Comparison of ENCODE assay signal across 18 cellular contexts in genomic region chr2:129891341-129892320, GRCh38.
"Had no signal": no experiment of that assay in that cellular context is flagged by ENCODE, and none has a peak within 500 bp of the region (broad histone marks: within the 10 kb centered on the region; RNA-seq: fewer than 3 reads in every experiment).

No MANE protein-coding gene starts in this region.

- H3K27ac Mint-ChIP-seq: activated CD4-positive, alpha-beta memory T cell treated with anti-CD3 and anti-CD28 coated beads for 36 hours; activated CD8-positive, alpha-beta memory T cell treated with anti-CD3 and anti-CD28 coated beads, Interleukin-2, amount 10 ng/mL, durations not matched to agents 7 days and 5 days; memory B cell; natural killer cell treated with Interleukin-12 subunit alpha and Interleukin-12 subunit beta and Interleukin-15 and Interleukin-18, amount 100 ng/mL, for 72 hours; stimulated activated effector memory CD8-positive, alpha-beta T cell treated with anti-CD3 and anti-CD28 coated beads, Interleukin-12 subunit alpha, Interleukin-12 subunit beta, amount 100 ng/mL, for 72 hours had no signal

- H3K4me3 ChIP-seq: cardiac muscle cell, dorsolateral prefrontal cortex, gastroesophageal sphincter, heart right ventricle, left ventricle myocardium inferior, ovary, transverse colon had no signal

- H3K36me3 Mint-ChIP-seq: activated CD4-positive, alpha-beta memory T cell treated with anti-CD3 and anti-CD28 coated beads for 36 hours; activated CD8-positive, alpha-beta memory T cell treated with anti-CD3 and anti-CD28 coated beads, Interleukin-2, amount 10 ng/mL, durations not matched to agents 7 days and 5 days; memory B cell; natural killer cell treated with Interleukin-12 subunit alpha and Interleukin-12 subunit beta and Interleukin-15 and Interleukin-18, amount 100 ng/mL, for 72 hours; stimulated activated effector memory CD8-positive, alpha-beta T cell treated with anti-CD3 and anti-CD28 coated beads, Interleukin-12 subunit alpha, Interleukin-12 subunit beta, amount 100 ng/mL, for 72 hours had no signal

- H3K36me3 ChIP-seq: cardiac muscle cell, gastroesophageal sphincter, heart right ventricle, left ventricle myocardium inferior, ovary, transverse colon had no signal

- H3K9me3 ChIP-seq: gastroesophageal sphincter, heart right ventricle, left ventricle myocardium inferior, ovary, transverse colon had no signal

- DNase-seq: activated CD4-positive, alpha-beta memory T cell treated with anti-CD3 and anti-CD28 coated beads for 36 hours; activated CD4-positive, alpha-beta T cell treated with anti-CD3 and anti-CD28 coated beads for 1 hour; activated CD8-positive, alpha-beta memory T cell treated with anti-CD3 and anti-CD28 coated beads, Interleukin-2, amount 10 ng/mL, durations not matched to agents 7 days and 5 days; activated naive CD4-positive, alpha-beta T cell treated with anti-CD3 and anti-CD28 coated beads, Interleukin-2, amount 50 U/mL, for 16 hours; activated T-cell treated with anti-CD3 and anti-CD28 coated beads, Interleukin-2, amount 50 U/mL, for 1 hour; dorsolateral prefrontal cortex; erythroblast; heart right ventricle; left ventricle myocardium inferior; ovary; substantia nigra; transverse colon had no signal

- H3K27me3 ChIP-seq: ovary, transverse colon had no signal

- ATAC-seq: activated CD8-positive, alpha-beta memory T cell treated with anti-CD3 and anti-CD28 coated beads, Interleukin-2, amount 10 ng/mL, durations not matched to agents 7 days and 5 days; gastroesophageal sphincter; stimulated activated effector memory CD8-positive, alpha-beta T cell treated with anti-CD3 and anti-CD28 coated beads, Interleukin-12 subunit alpha, Interleukin-12 subunit beta, amount 100 ng/mL, for 72 hours had no signal

- H3K27ac ChIP-seq: cardiac muscle cell, dorsolateral prefrontal cortex, gastroesophageal sphincter, heart right ventricle, left ventricle myocardium inferior, ovary, transverse colon had no signal

- H3K4me3 Mint-ChIP-seq: activated CD4-positive, alpha-beta memory T cell treated with anti-CD3 and anti-CD28 coated beads for 36 hours; activated CD8-positive, alpha-beta memory T cell treated with anti-CD3 and anti-CD28 coated beads, Interleukin-2, amount 10 ng/mL, durations not matched to agents 7 days and 5 days; memory B cell; natural killer cell treated with Interleukin-12 subunit alpha and Interleukin-12 subunit beta and Interleukin-15 and Interleukin-18, amount 100 ng/mL, for 72 hours; stimulated activated effector memory CD8-positive, alpha-beta T cell treated with anti-CD3 and anti-CD28 coated beads, Interleukin-12 subunit alpha, Interleukin-12 subunit beta, amount 100 ng/mL, for 72 hours had no signal

- H3K4me1 Mint-ChIP-seq: activated CD8-positive, alpha-beta memory T cell treated with anti-CD3 and anti-CD28 coated beads, Interleukin-2, amount 10 ng/mL, durations not matched to agents 7 days and 5 days; memory B cell; stimulated activated effector memory CD8-positive, alpha-beta T cell treated with anti-CD3 and anti-CD28 coated beads, Interleukin-12 subunit alpha, Interleukin-12 subunit beta, amount 100 ng/mL, for 72 hours had no signal

- H3K9me3 Mint-ChIP-seq: activated CD4-positive, alpha-beta memory T cell treated with anti-CD3 and anti-CD28 coated beads for 36 hours; memory B cell; natural killer cell treated with Interleukin-12 subunit alpha and Interleukin-12 subunit beta and Interleukin-15 and Interleukin-18, amount 100 ng/mL, for 72 hours; stimulated activated effector memory CD8-positive, alpha-beta T cell treated with anti-CD3 and anti-CD28 coated beads, Interleukin-12 subunit alpha, Interleukin-12 subunit beta, amount 100 ng/mL, for 72 hours had no signal

- H3K4me1 ChIP-seq: gastroesophageal sphincter, heart right ventricle, left ventricle myocardium inferior, transverse colon had no signal

- FAIRE-seq: astrocyte had no signal
